Comparison of ENCODE assay signal across 8 cellular contexts in genomic region chr10:128063736-128064614, GRCh38.
DNase-seq lines count a peak whose midpoint lies in the region; ATAC-seq and TF ChIP-seq lines count a peak whose summit lies in the region.

No MANE protein-coding gene starts in this region.

- DNase-seq in activated CD8-positive, alpha-beta memory T cell treated with anti-CD3 and anti-CD28 coated beads, Interleukin-2, amount 10 ng/mL, durations not matched to agents 7 days and 5 days, result no peak
- DNase-seq in left ventricle myocardium inferior (no peak), middle frontal gyrus (ENCODE audit: extremely low spot score, low spot score) (no peak), NCI-H526 (lab: John Stamatoyannopoulos, UW) (no peak)
- DNase-seq in stimulated activated naive CD4-positive, alpha-beta T cell treated with Interleukin-2 at 50 U/mL for 16 hours (lab: John Stamatoyannopoulos, UW), result peak; percentile 39

- peak overlapping the region; percentile 58 for H3K4me3 Mint-ChIP-seq in activated CD8-positive, alpha-beta memory T cell treated with anti-CD3 and anti-CD28 coated beads, Interleukin-2, amount 10 ng/mL, durations not matched to agents 7 days and 5 days

- no peak for TF ChIP-seq CTCF in left ventricle myocardium inferior (IDR thresholded peaks at IDR 0.05; ENCODE audit: borderline replicate concordance)

- peak overlapping the region; percentile 82 for H3K27ac Mint-ChIP-seq in activated CD8-positive, alpha-beta memory T cell treated with anti-CD3 and anti-CD28 coated beads, Interleukin-2, amount 10 ng/mL, durations not matched to agents 7 days and 5 days

- no peaks in the 10 kb centered on the region for H3K27me3 Mint-ChIP-seq in activated CD8-positive, alpha-beta memory T cell treated with anti-CD3 and anti-CD28 coated beads, Interleukin-2, amount 10 ng/mL, durations not matched to agents 7 days and 5 days

- H3K36me3 Mint-ChIP-seq in activated CD8-positive, alpha-beta memory T cell treated with anti-CD3 and anti-CD28 coated beads, Interleukin-2, amount 10 ng/mL, durations not matched to agents 7 days and 5 days, result peaks cover 32% of the 10 kb centered on the region

- peaks cover 39% of the 10 kb centered on the region for H3K36me3 ChIP-seq in left ventricle myocardium inferior

- H3K27me3 ChIP-seq in left ventricle myocardium inferior (ENCODE audit: low read depth), result no peaks in the 10 kb centered on the region

- H3K4me1 ChIP-seq in left ventricle myocardium inferior, result peaks cover 41% of the 10 kb centered on the region

- H3K9me3 Mint-ChIP-seq in activated CD8-positive, alpha-beta memory T cell treated with anti-CD3 and anti-CD28 coated beads, Interleukin-2, amount 10 ng/mL, durations not matched to agents 7 days and 5 days (ENCODE audit: low read depth), result peaks cover 4% of the 10 kb centered on the region

- H3K4me3 ChIP-seq in left ventricle myocardium inferior, result no peak overlapping the region

- H3K9me3 ChIP-seq in left ventricle myocardium inferior (replicated peaks), result no peaks in the 10 kb centered on the region

- ATAC-seq in GM19035 (IDR thresholded peaks at IDR 0.05; ENCODE audit: unreplicated experiment) (peak; percentile 23), HG03066 (IDR thresholded peaks at IDR 0.05; ENCODE audit: low read depth, unreplicated experiment) (peak; percentile 28), HG03159 (IDR thresholded peaks at IDR 0.05; ENCODE audit: unreplicated experiment) (no peak)
- no peak for ATAC-seq in activated CD8-positive, alpha-beta memory T cell treated with anti-CD3 and anti-CD28 coated beads, Interleukin-2, amount 10 ng/mL, durations not matched to agents 7 days and 5 days

- CTCF ChIA-PET in activated CD8-positive, alpha-beta memory T cell treated with anti-CD3 and anti-CD28 coated beads, Interleukin-2, amount 10 ng/mL, durations not matched to agents 7 days and 5 days (lab: Charles Lee), result interaction anchor here (1.1 to 5.7 kb wide), 9 partner anchors 12 to 157 kb away, joined by 3 to 77 read pairs (median 5); partner anchors contain the start of gene PTPRE

- H3K27ac ChIP-seq in left ventricle myocardium inferior (replicated peaks), result peak overlapping the region; percentile 75

- peaks cover 58% of the 10 kb centered on the region for H3K4me1 Mint-ChIP-seq in activated CD8-positive, alpha-beta memory T cell treated with anti-CD3 and anti-CD28 coated beads, Interleukin-2, amount 10 ng/mL, durations not matched to agents 7 days and 5 days

- intact Hi-C loops in left ventricle myocardium inferior (cut with micrococcal nuclease), result loop anchor here (10.0 kb wide), 2 partner anchors 49 to 159 kb away; partner anchors contain the start of gene PTPRE

Comparison
In these comparisons a context has a peak if more than half of its experiments do, and no peak if none do; other contexts are left out.
1. ATAC-seq: peak in GM19035 (single experiment) and HG03066 (single experiment); none in activated CD8-positive, alpha-beta memory T cell treated with anti-CD3 and anti-CD28 coated beads, Interleukin-2, amount 10 ng/mL, durations not matched to agents 7 days and 5 days (single experiment) and HG03159 (single experiment).